ENCODE assay signal across 22 cellular contexts in the genomic region with DNA sequence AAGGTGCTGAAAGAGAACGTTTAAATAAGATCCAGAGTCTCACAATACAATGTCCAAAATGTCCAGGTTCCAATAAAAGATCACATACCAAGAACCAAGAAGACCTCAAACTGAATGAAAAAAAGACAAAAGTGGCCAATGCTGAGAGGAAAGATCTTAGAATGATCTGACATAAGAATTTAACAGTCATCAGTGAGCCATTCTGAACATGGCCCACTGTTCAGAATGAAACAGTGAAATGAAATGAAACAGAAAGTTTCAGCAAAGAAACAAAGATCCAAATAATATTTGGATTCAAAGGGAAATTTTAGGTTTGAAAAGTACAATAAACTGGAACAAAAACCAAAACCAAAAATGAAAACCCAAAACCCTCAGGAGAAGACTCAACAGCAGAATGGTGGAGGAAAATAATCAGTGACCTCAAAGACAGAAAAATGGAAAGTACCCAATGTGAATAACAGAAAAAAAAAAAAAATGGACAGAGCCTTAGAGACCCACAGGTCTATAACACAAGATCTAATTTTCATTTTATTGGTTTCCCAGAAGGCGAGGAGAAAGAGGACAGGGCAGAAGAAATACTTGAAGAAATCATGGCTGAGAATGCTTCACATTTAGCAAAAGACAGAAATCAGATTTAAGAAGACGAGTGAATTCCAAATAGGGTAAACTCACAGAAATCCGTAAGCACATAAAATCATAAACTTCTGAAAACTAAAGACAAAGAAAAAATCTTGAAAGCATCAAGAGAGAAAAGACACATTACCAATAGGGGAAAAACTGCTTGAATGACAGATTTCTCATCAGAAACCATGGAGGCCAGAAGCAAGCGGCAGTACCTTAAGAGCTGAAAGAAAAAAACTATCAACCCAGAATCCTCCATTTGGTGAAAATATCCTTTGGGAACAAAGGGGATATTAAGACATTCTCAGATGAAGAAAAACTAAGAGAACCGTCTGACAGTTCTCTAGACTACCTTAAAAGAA.
DNase-seq lines count a peak whose midpoint lies in the region; ATAC-seq and TF ChIP-seq lines count a peak whose summit lies in the region.
"Had no signal": no experiment of that assay in that cellular context is flagged by ENCODE, and none has a peak within 500 bp of the region (broad histone marks: within the 10 kb centered on the region; RNA-seq: fewer than 3 reads in every experiment).

No MANE protein-coding gene starts in this region.

- TF ChIP-seq CTCF in natural killer cell (IDR thresholded peaks at IDR 0.05) (no peak), HFFc6 (IDR thresholded peaks at IDR 0.05) (no peak), spleen (IDR thresholded peaks at IDR 0.05 in 8 of 11, conservative IDR thresholded peaks at IDR 0.05 in 3 of 11) (no peak), tibial artery (IDR thresholded peaks at IDR 0.05) (no peak)

- H3K27me3 ChIP-seq in spleen (replicated peaks in 1 of 7) = no peaks in the 10 kb centered on the region
- H3K27me3 ChIP-seq in tibial artery = no peaks in the 10 kb centered on the region
- H3K27me3 ChIP-seq: heart left ventricle, MG63, thyroid gland had no signal

- H3K4me1 ChIP-seq in spleen (peaks cover 0 to 15% (median 0%) of the 10 kb centered on the region in 6 donors), tibial artery (peaks cover 0 to 8% (median 1%) of the 10 kb centered on the region in 4 donors)
- H3K4me1 ChIP-seq: thyroid gland had no signal

- H3K36me3 Mint-ChIP-seq in natural killer cell treated with Interleukin-12 subunit alpha and Interleukin-12 subunit beta and Interleukin-15 and Interleukin-18, amount 100 ng/mL, for 72 hours = peaks cover 36% of the 10 kb centered on the region
- H3K36me3 Mint-ChIP-seq in natural killer cell (peaks cover 31% of the 10 kb centered on the region), HFFc6 (ENCODE audit: low read depth) (peaks cover 65% of the 10 kb centered on the region)
- peaks cover 61% of the 10 kb centered on the region for H3K36me3 Mint-ChIP-seq in activated naive CD8-positive, alpha-beta T cell treated with anti-CD3 and anti-CD28 coated beads for 36 hours

- peaks cover 35 to 53% of the 10 kb centered on the region in 2 donors for H3K4me1 Mint-ChIP-seq in natural killer cell treated with Interleukin-12 subunit alpha and Interleukin-12 subunit beta and Interleukin-15 and Interleukin-18, amount 100 ng/mL, for 72 hours (ENCODE audit: low read depth in 2 of 2)
- H3K4me1 Mint-ChIP-seq in natural killer cell (peaks cover 6 to 26% of the 10 kb centered on the region in 2 donors), HFFc6 (ENCODE audit: low read depth) (peaks cover 70% of the 10 kb centered on the region)
- peaks cover 60% of the 10 kb centered on the region for H3K4me1 Mint-ChIP-seq in activated naive CD8-positive, alpha-beta T cell treated with anti-CD3 and anti-CD28 coated beads for 36 hours

- peak; percentile 57 to 80 for ATAC-seq in natural killer cell treated with Interleukin-12 subunit alpha and Interleukin-12 subunit beta and Interleukin-15 and Interleukin-18, amount 100 ng/mL, for 72 hours
- no peak for ATAC-seq in natural killer cell
- ATAC-seq: heart left ventricle had no signal

- H3K4me3 ChIP-seq in spleen (no peak overlapping the region), tibial artery (no peak overlapping the region)
- H3K4me3 ChIP-seq: heart left ventricle, MG63, thyroid gland had no signal

- no peak overlapping the region for H3K27ac ChIP-seq in spleen
- H3K27ac ChIP-seq in tibial artery = no peak overlapping the region
- H3K27ac ChIP-seq: thyroid gland, VCaP had no signal

- H3K36me3 ChIP-seq in spleen (peaks cover 3 to 93% (median 27%) of the 10 kb centered on the region in 6 donors), tibial artery (peaks cover 35 to 85% (median 44%) of the 10 kb centered on the region in 3 donors)

- no peak for DNase-seq in natural killer cell treated with Interleukin-12 subunit alpha and Interleukin-12 subunit beta and Interleukin-15 and Interleukin-18, amount 100 ng/mL, for 72 hours (ENCODE audit: low spot score)
- DNase-seq in natural killer cell = no peak
- no peak for DNase-seq in HFFc6
- DNase-seq in activated naive CD8-positive, alpha-beta T cell treated with anti-CD3 and anti-CD28 coated beads for 36 hours = no peak
- DNase-seq in spleen = no peak
- DNase-seq in NCI-H748 treated with DMSO at 0.1 percent for 48 hours (lab: John Stamatoyannopoulos, UW) = no peak
- no peak for DNase-seq in 8988T
- no peak for DNase-seq in tibial artery
- DNase-seq: activated CD8-positive, alpha-beta memory T cell treated with anti-CD3 and anti-CD28 coated beads, Interleukin-2, amount 50 U/mL, for 4 hours; GDM1; heart left ventricle; mammary epithelial cell; MG63; naive B cell; NCI-H187; NCI-H446 treated with DMSO at 0.1 percent for 48 hours; posterior cingulate gyrus; stimulated activated CD4-positive, alpha-beta T cell treated with anti-CD3 and anti-CD28 coated beads, Interleukin-4, amount 100 ng/mL, for 4 hours; stimulated activated CD8-positive, alpha-beta memory T cell treated with anti-CD3 and anti-CD28 coated beads, Interleukin-4, amount 100 ng/mL, for 48 hours; SW 1271; thyroid gland had no signal

- H3K27me3 Mint-ChIP-seq in natural killer cell treated with Interleukin-12 subunit alpha and Interleukin-12 subunit beta and Interleukin-15 and Interleukin-18, amount 100 ng/mL, for 72 hours = no peaks in the 10 kb centered on the region
- H3K27me3 Mint-ChIP-seq in natural killer cell (ENCODE audit: low read depth in 2 of 2) = no peaks in the 10 kb centered on the region
- H3K27me3 Mint-ChIP-seq in HFFc6 (ENCODE audit: insufficient read depth) = peaks cover 2% of the 10 kb centered on the region
- H3K27me3 Mint-ChIP-seq in activated naive CD8-positive, alpha-beta T cell treated with anti-CD3 and anti-CD28 coated beads for 36 hours = no peaks in the 10 kb centered on the region
- H3K27me3 Mint-ChIP-seq: naive B cell had no signal

- peak overlapping the region; percentile 48 for H3K4me3 Mint-ChIP-seq in natural killer cell treated with Interleukin-12 subunit alpha and Interleukin-12 subunit beta and Interleukin-15 and Interleukin-18, amount 100 ng/mL, for 72 hours
- H3K4me3 Mint-ChIP-seq in natural killer cell = no peak overlapping the region
- H3K4me3 Mint-ChIP-seq in HFFc6 = no peak overlapping the region; the same call in 1 of the 2 replicates
- peak overlapping the region; percentile 35 for H3K4me3 Mint-ChIP-seq in activated naive CD8-positive, alpha-beta T cell treated with anti-CD3 and anti-CD28 coated beads for 36 hours
- H3K4me3 Mint-ChIP-seq: naive B cell had no signal

- H3K9me3 ChIP-seq in spleen (no peaks in the 10 kb centered on the region), tibial artery (no peaks in the 10 kb centered on the region)
- H3K9me3 ChIP-seq: heart left ventricle, MG63, thyroid gland had no signal

- H3K27ac Mint-ChIP-seq in natural killer cell treated with Interleukin-12 subunit alpha and Interleukin-12 subunit beta and Interleukin-15 and Interleukin-18, amount 100 ng/mL, for 72 hours = peak overlapping the region; percentile 75 to 86
- peak overlapping the region in 1 of 2 donors; percentile 45 for H3K27ac Mint-ChIP-seq in natural killer cell
- peak overlapping the region; percentile 27 for H3K27ac Mint-ChIP-seq in HFFc6
- peak overlapping the region; percentile 62 for H3K27ac Mint-ChIP-seq in activated naive CD8-positive, alpha-beta T cell treated with anti-CD3 and anti-CD28 coated beads for 36 hours

- WGBS in spleen, 5 donors = 81 to 92% (median 84%) methylated on average over 6 of the region's 6 CpGs

- intact Hi-C loops in natural killer cell (cut with micrococcal nuclease) (no loop called here), spleen (cut with DNase I; ENCODE audit: low total_unique reads) (no loop called here), tibial artery (cut with DNase I; ENCODE audit: low total_unique reads) (no loop called here)

- no peak for TF ChIP-seq POLR2A in spleen (IDR thresholded peaks at IDR 0.05)

- no peaks in the 10 kb centered on the region for H3K9me3 Mint-ChIP-seq in natural killer cell treated with Interleukin-12 subunit alpha and Interleukin-12 subunit beta and Interleukin-15 and Interleukin-18, amount 100 ng/mL, for 72 hours
- H3K9me3 Mint-ChIP-seq in natural killer cell (no peaks in the 10 kb centered on the region), HFFc6 (no peaks in the 10 kb centered on the region; the same call in 1 of the 2 replicates)
- H3K9me3 Mint-ChIP-seq in activated naive CD8-positive, alpha-beta T cell treated with anti-CD3 and anti-CD28 coated beads for 36 hours = peaks cover 12% of the 10 kb centered on the region
- H3K9me3 Mint-ChIP-seq: naive B cell had no signal

Comparison
In these comparisons a context has a peak if more than half of its experiments do, and no peak if none do; other contexts are left out.
1. ATAC-seq: peak in natural killer cell treated with Interleukin-12 subunit alpha and Interleukin-12 subunit beta and Interleukin-15 and Interleukin-18, amount 100 ng/mL, for 72 hours (2 of 2); none in natural killer cell (0 of 3).
2. H3K4me3 Mint-ChIP-seq: peak in natural killer cell treated with Interleukin-12 subunit alpha and Interleukin-12 subunit beta and Interleukin-15 and Interleukin-18, amount 100 ng/mL, for 72 hours (single experiment) and activated naive CD8-positive, alpha-beta T cell treated with anti-CD3 and anti-CD28 coated beads for 36 hours (single experiment); none in natural killer cell (single experiment) and HFFc6 (single experiment).